10 cellular contexts compared by ENCODE assay signal in genomic region chr14:95137804-95138167, GRCh38. TPM values are rescaled to one million over a fixed set of nuclear protein-coding genes. Genes with fewer than 3 reads are reported as not detected.
DNase-seq lines count a peak whose midpoint lies in the region; ATAC-seq and TF ChIP-seq lines count a peak whose summit lies in the region.
"Had no signal": no experiment of that assay in that cellular context is flagged by ENCODE, and none has a peak within 500 bp of the region (broad histone marks: within the 10 kb centered on the region; RNA-seq: fewer than 3 reads in every experiment).

No MANE protein-coding gene starts in this region.

- H3K4me2 ChIP-seq in hepatocyte = peak overlapping the region; percentile 22
- H3K4me2 ChIP-seq in smooth muscle cell = no peak overlapping the region

- peak overlapping the region; percentile 36 for H3K27ac Mint-ChIP-seq in CD4-positive, alpha-beta T cell
- peak overlapping the region; percentile 73 for H3K27ac Mint-ChIP-seq in activated naive CD8-positive, alpha-beta T cell treated with anti-CD3 and anti-CD28 coated beads for 36 hours

- peaks cover 97% of the 10 kb centered on the region for H3K79me2 ChIP-seq in hepatocyte
- H3K79me2 ChIP-seq in smooth muscle cell (ENCODE audit: low read depth) = peaks cover 87% of the 10 kb centered on the region

- H3K36me3 Mint-ChIP-seq in CD4-positive, alpha-beta T cell (ENCODE audit: low read depth) = peaks cover 37% of the 10 kb centered on the region
- peaks cover 18% of the 10 kb centered on the region for H3K36me3 Mint-ChIP-seq in activated naive CD8-positive, alpha-beta T cell treated with anti-CD3 and anti-CD28 coated beads for 36 hours

- H3K9me3 ChIP-seq in CD4-positive, alpha-beta T cell (ENCODE audit: control insufficient read depth, low read length) = no peaks in the 10 kb centered on the region
- no peaks in the 10 kb centered on the region for H3K9me3 ChIP-seq in hepatocyte (ENCODE audit: low read depth)
- H3K9me3 ChIP-seq in gastrocnemius medialis = no peaks in the 10 kb centered on the region
- no peaks in the 10 kb centered on the region for H3K9me3 ChIP-seq in smooth muscle cell (replicated peaks; ENCODE audit: low read depth)

- H3K27me3 Mint-ChIP-seq in CD4-positive, alpha-beta T cell = no peaks in the 10 kb centered on the region
- no peaks in the 10 kb centered on the region for H3K27me3 Mint-ChIP-seq in activated naive CD8-positive, alpha-beta T cell treated with anti-CD3 and anti-CD28 coated beads for 36 hours
- H3K27me3 Mint-ChIP-seq: CD4-positive, alpha-beta memory T cell had no signal

- H3K4me1 Mint-ChIP-seq in CD4-positive, alpha-beta T cell (ENCODE audit: low read depth) = peaks cover 75% of the 10 kb centered on the region
- peaks cover 64% of the 10 kb centered on the region for H3K4me1 Mint-ChIP-seq in activated naive CD8-positive, alpha-beta T cell treated with anti-CD3 and anti-CD28 coated beads for 36 hours

- intact Hi-C loops in CD4-positive, alpha-beta T cell (cut with DNase I, micrococcal nuclease) = no loop called here
- intact Hi-C loops in gastrocnemius medialis (cut with DNase I; ENCODE audit: low total_unique reads) = no loop called here

- H3K9me3 Mint-ChIP-seq in CD4-positive, alpha-beta T cell = no peaks in the 10 kb centered on the region
- no peaks in the 10 kb centered on the region for H3K9me3 Mint-ChIP-seq in activated naive CD8-positive, alpha-beta T cell treated with anti-CD3 and anti-CD28 coated beads for 36 hours
- H3K9me3 Mint-ChIP-seq: CD4-positive, alpha-beta memory T cell had no signal

- no peak for TF ChIP-seq CTCF in CD4-positive, alpha-beta T cell (IDR thresholded peaks at IDR 0.05)
- TF ChIP-seq CTCF in hepatocyte (IDR thresholded peaks at IDR 0.05; ENCODE audit: poor library complexity) (no peak), gastrocnemius medialis (IDR thresholded peaks at IDR 0.05 in 4 of 5, conservative IDR thresholded peaks at IDR 0.05 in 1 of 5) (no peak), smooth muscle cell (IDR thresholded peaks at IDR 0.05; ENCODE audit: borderline replicate concordance, insufficient read depth, poor library complexity, severe bottlenecking) (no peak)

- no peak for ATAC-seq in CD4-positive, alpha-beta T cell (ENCODE audit: poor library complexity)
- no peak for ATAC-seq in gastrocnemius medialis
- no peak for ATAC-seq in HG03571 (IDR thresholded peaks at IDR 0.05; ENCODE audit: unreplicated experiment)

- no peaks in the 10 kb centered on the region for H3K27me3 ChIP-seq in CD4-positive, alpha-beta T cell (ENCODE audit: control insufficient read depth, insufficient read depth, low read length)
- H3K27me3 ChIP-seq in hepatocyte (no peaks in the 10 kb centered on the region), gastrocnemius medialis (no peaks in the 10 kb centered on the region), smooth muscle cell (ENCODE audit: low read depth) (no peaks in the 10 kb centered on the region)

- in situ Hi-C loops in gastrocnemius medialis (cut with MboI; ENCODE audit: low sequenced_read_pairs in 4 of 4) = loop anchor here in 1 of 4 donors (25.0 kb wide), 1 partner anchor 400 kb away; the partner anchor contains the start of gene GLRX5

- 54% methylated on average over 5 of the region's 5 CpGs for WGBS in hepatocyte (ENCODE audit: low lambda C conversion rate, missing lambda C conversion rate)
- WGBS in smooth muscle cell (ENCODE audit: low lambda C conversion rate) = 77% methylated on average over 5 of the region's 5 CpGs

- H3F3A ChIP-seq in smooth muscle cell (ENCODE audit: low read depth) = no peaks in the 10 kb centered on the region

- no peaks in the 10 kb centered on the region for H3K9me2 ChIP-seq in hepatocyte (replicated peaks; ENCODE audit: insufficient read depth)

- no peak overlapping the region for H3K9ac ChIP-seq in smooth muscle cell (ENCODE audit: low read depth)

- no peak for TF ChIP-seq POLR2A in gastrocnemius medialis (IDR thresholded peaks at IDR 0.05)

- H2AFZ ChIP-seq in hepatocyte (no peak overlapping the region), smooth muscle cell (ENCODE audit: low read depth) (no peak overlapping the region)

- CTCF ChIA-PET in CD4-positive, alpha-beta T cell (lab: Charles Lee) = no interaction called here

- no peak for DNase-seq in CD4-positive, alpha-beta T cell
- no peak for DNase-seq in activated naive CD8-positive, alpha-beta T cell treated with anti-CD3 and anti-CD28 coated beads for 36 hours
- DNase-seq in hepatocyte (ENCODE audit: low spot score) = no peak
- no peak for DNase-seq in gastrocnemius medialis
- DNase-seq in NCI-H2107 (lab: John Stamatoyannopoulos, UW) = no peak
- DNase-seq in smooth muscle cell (lab: John Stamatoyannopoulos, UW; ENCODE audit: unreplicated experiment) = no peak
- no peak for DNase-seq in T-helper 9 cell
- DNase-seq: activated effector memory CD4-positive, alpha-beta T cell treated with anti-CD3 and anti-CD28 coated beads, Interleukin-2, amount 50 U/mL, for 16 hours; CD4-positive, alpha-beta memory T cell had no signal

- H3K4me3 ChIP-seq in hepatocyte = no peak overlapping the region
- no peak overlapping the region for H3K4me3 ChIP-seq in gastrocnemius medialis
- no peak overlapping the region for H3K4me3 ChIP-seq in smooth muscle cell

- H3K27ac ChIP-seq in CD4-positive, alpha-beta T cell (ENCODE audit: low read depth, low read length) = no peak overlapping the region
- H3K27ac ChIP-seq in hepatocyte (peak overlapping the region; percentile 33), gastrocnemius medialis (peak overlapping the region; percentile 11 to 75 (median 54)), smooth muscle cell (ENCODE audit: low read depth) (no peak overlapping the region)

- no peak overlapping the region for H3K4me3 Mint-ChIP-seq in CD4-positive, alpha-beta T cell
- H3K4me3 Mint-ChIP-seq in activated naive CD8-positive, alpha-beta T cell treated with anti-CD3 and anti-CD28 coated beads for 36 hours = no peak overlapping the region

- peaks cover 39% of the 10 kb centered on the region for H3K4me1 ChIP-seq in hepatocyte (ENCODE audit: insufficient read depth)
- H3K4me1 ChIP-seq in gastrocnemius medialis = peaks cover 32 to 51% of the 10 kb centered on the region in 2 donors
- H3K4me1 ChIP-seq in smooth muscle cell (ENCODE audit: low read depth) = peaks cover 42% of the 10 kb centered on the region

- POLR2A ChIA-PET in CD4-positive, alpha-beta T cell (lab: Charles Lee) = interaction anchor here (1.1 kb wide), 1 partner anchor 20 kb away, joined by 3 read pairs; the partner anchor contains the start of gene DICER1

- no peaks in the 10 kb centered on the region for H3K36me3 ChIP-seq in hepatocyte (replicated peaks; ENCODE audit: insufficient read depth, low read depth)
- H3K36me3 ChIP-seq in gastrocnemius medialis = no peaks in the 10 kb centered on the region
- H3K36me3 ChIP-seq in smooth muscle cell (ENCODE audit: low read depth) = no peaks in the 10 kb centered on the region

- H4K20me1 ChIP-seq in hepatocyte (ENCODE audit: insufficient read depth, poor library complexity, severe bottlenecking) (peaks cover 54% of the 10 kb centered on the region), smooth muscle cell (ENCODE audit: low read depth) (peaks cover 97% of the 10 kb centered on the region)

RNA-seq across cellular contexts. Expression of gene DICER1, which starts 19.5 kb away (rescaled TPM):
- 10 to 100 TPM; 53.7 to 66.0 TPM for total RNA-seq in CD4-positive, alpha-beta T cell
- 10 to 100 TPM; 53.1 to 60.3 TPM for total RNA-seq in activated naive CD8-positive, alpha-beta T cell treated with anti-CD3 and anti-CD28 coated beads for 36 hours
- total RNA-seq in hepatocyte (64.3 and 111 TPM in 2 replicates), gastrocnemius medialis (10 to 100 TPM; 29.4 to 63.7 (median 37.9) TPM), smooth muscle cell (67.5 and 86.2 TPM in 2 replicates)
- polyA plus RNA-seq in hepatocyte (19.8 and 20.0 TPM in 2 replicates), smooth muscle cell (13.5 and 17.3 TPM in 2 replicates)

Comparison
In these comparisons a context has a peak if more than half of its experiments do, and no peak if none do; other contexts are left out.
1. H3K27ac ChIP-seq: peak in hepatocyte (single experiment) and gastrocnemius medialis (4 of 4); none in CD4-positive, alpha-beta T cell (single experiment) and smooth muscle cell (single experiment).